ENCODE assay signal across 9 cellular contexts in genomic region chr17:50817142-50817751, GRCh38. TPM values are rescaled to one million over a fixed set of nuclear protein-coding genes. Genes with fewer than 3 reads are reported as not detected.
A peak's percentile ranks its signal among the peaks of the same experiment; 100 is the strongest.
DNase-seq lines count a peak whose midpoint lies in the region; ATAC-seq, FAIRE-seq and TF ChIP-seq lines count a peak whose summit lies in the region.
"Had no signal": no experiment of that assay in that cellular context is flagged by ENCODE, and none has a peak within 500 bp of the region (broad histone marks: within the 10 kb centered on the region; RNA-seq: fewer than 3 reads in every experiment).

No MANE protein-coding gene starts in this region.

- DNase-seq in COLO668 (lab: John Stamatoyannopoulos, UW; ENCODE audit: unreplicated experiment) (peak; percentile 31), esophagus muscularis mucosa (ENCODE audit: extremely low spot score) (no peak), trophoblast cell (peak in 1 of 2 donors; percentile 30), urothelium cell line (ENCODE audit: low spot score) (peak; percentile 48)
- DNase-seq in activated CD8-positive, alpha-beta memory T cell treated with anti-CD3 and anti-CD28 coated beads, Interleukin-2, amount 50 U/mL, for 24 hours (ENCODE audit: extremely low read depth), result peak; percentile 14

- H2AFZ ChIP-seq in Loucy (ENCODE audit: low read length), result no peak overlapping the region
- H2AFZ ChIP-seq in trophoblast cell (ENCODE audit: insufficient read depth, low read length, poor library complexity), result no peak overlapping the region

- no peak for FAIRE-seq in urothelium cell line (lab: Jason Lieb, UNC)

- H3K36me3 ChIP-seq in Loucy (ENCODE audit: insufficient read depth, low read length) (no peaks in the 10 kb centered on the region), esophagus muscularis mucosa (no peaks in the 10 kb centered on the region), trophoblast cell (ENCODE audit: control insufficient read depth in 1 of 2, insufficient read depth in 2 of 2, low read length in 2 of 2) (no peaks in the 10 kb centered on the region)

- no peak overlapping the region for H3K18ac ChIP-seq in trophoblast cell (ENCODE audit: low read length)

- H3K4me2 ChIP-seq in Loucy (ENCODE audit: low read depth, low read length, poor library complexity, severe bottlenecking) (no peak overlapping the region), trophoblast cell (ENCODE audit: low read length) (peak overlapping the region; percentile 43)

- H4K8ac ChIP-seq in trophoblast cell (ENCODE audit: low read depth, low read length), result no peak overlapping the region

- H3K4me1 ChIP-seq in Loucy (ENCODE audit: insufficient read depth, low read length, poor library complexity, severe bottlenecking), result peaks cover 3% of the 10 kb centered on the region
- H3K4me1 ChIP-seq in esophagus muscularis mucosa, result peaks cover 0 to 7% (median 4%) of the 10 kb centered on the region in 4 donors
- H3K4me1 ChIP-seq in trophoblast cell (ENCODE audit: control insufficient read depth in 1 of 2, insufficient read depth in 2 of 2, low read length in 2 of 2), result peaks cover 5 to 11% of the 10 kb centered on the region in 2 experiments

- peak overlapping the region; percentile 30 for H2BK120ac ChIP-seq in trophoblast cell (ENCODE audit: insufficient read depth, low read length, poor library complexity)

- no peaks in the 10 kb centered on the region for H3K27me3 ChIP-seq in Loucy (ENCODE audit: insufficient read depth, low read length, poor library complexity, severe bottlenecking)
- H3K27me3 ChIP-seq in esophagus muscularis mucosa, result no peaks in the 10 kb centered on the region
- H3K27me3 ChIP-seq in trophoblast cell (ENCODE audit: insufficient read depth, low read length), result no peaks in the 10 kb centered on the region

- TF ChIP-seq POLR2A in esophagus muscularis mucosa (IDR thresholded peaks at IDR 0.05; ENCODE audit: low read depth), result no peak

- H3K4me3 ChIP-seq in Loucy (ENCODE audit: low read length, poor library complexity, severe bottlenecking) (no peak overlapping the region), esophagus muscularis mucosa (peak overlapping the region in 2 of 4 donors; percentile 22 to 32), trophoblast cell (ENCODE audit: low read depth, low read length) (no peak overlapping the region)

- H3K9ac ChIP-seq in Loucy (ENCODE audit: low read depth, low read length, poor library complexity, severe bottlenecking) (no peak overlapping the region), trophoblast cell (ENCODE audit: low read length) (no peak overlapping the region)

- H3K79me2 ChIP-seq in Loucy (ENCODE audit: insufficient read depth, low read length) (no peaks in the 10 kb centered on the region), trophoblast cell (ENCODE audit: control insufficient read depth, insufficient read depth, low read length, poor library complexity) (no peaks in the 10 kb centered on the region)

- TF ChIP-seq CTCF in Loucy (conservative IDR thresholded peaks at IDR 0.05; ENCODE audit: low read length), result peak; percentile 91
- peak; percentile 33 to 77 (median 67) for TF ChIP-seq CTCF in esophagus muscularis mucosa (IDR thresholded peaks at IDR 0.05)

- TF ChIP-seq EP300 in esophagus muscularis mucosa (IDR thresholded peaks at IDR 0.05), result no peak

- intact Hi-C loops in esophagus muscularis mucosa (cut with DNase I), result no loop called here

- no peaks in the 10 kb centered on the region for H3F3A ChIP-seq in Loucy (ENCODE audit: low read depth)

- no peak overlapping the region for H2AK5ac ChIP-seq in trophoblast cell (ENCODE audit: low read length)

- H3K9me3 ChIP-seq in Loucy (ENCODE audit: insufficient read depth, low read depth, low read length) (no peaks in the 10 kb centered on the region), esophagus muscularis mucosa (no peaks in the 10 kb centered on the region), trophoblast cell (ENCODE audit: insufficient read depth, low read depth, low read length) (no peaks in the 10 kb centered on the region)

- WGBS in esophagus muscularis mucosa, result 33% methylated on average over 19 of the region's 22 CpGs
- no CpG with 5 or more reads among the region's 22 CpGs for WGBS in trophoblast cell (ENCODE audit: extremely low coverage, insufficient coverage, insufficient read length)

- no peaks in the 10 kb centered on the region for H3K9me2 ChIP-seq in Loucy (replicated peaks; ENCODE audit: low read depth, low read length)

- no peak overlapping the region for H2BK5ac ChIP-seq in trophoblast cell (ENCODE audit: low read depth, low read length, poor library complexity)

- peak overlapping the region; percentile 25 for H2BK12ac ChIP-seq in trophoblast cell (ENCODE audit: low read length)

- H4K12ac ChIP-seq in trophoblast cell (ENCODE audit: low read depth, low read length), result no peak overlapping the region

- H4K20me1 ChIP-seq in Loucy (ENCODE audit: insufficient read depth, low read length, poor library complexity, severe bottlenecking), result no peaks in the 10 kb centered on the region

- no peak overlapping the region for H3K4ac ChIP-seq in trophoblast cell (ENCODE audit: low read depth, low read length)

- H3K27ac ChIP-seq in esophagus muscularis mucosa (replicated peaks in 1 of 4) (no peak overlapping the region), trophoblast cell (ENCODE audit: low read depth, low read length) (no peak overlapping the region)

- ATAC-seq in HG03039 (IDR thresholded peaks at IDR 0.05; ENCODE audit: unreplicated experiment) (no peak), GM21529 (IDR thresholded peaks at IDR 0.05; ENCODE audit: unreplicated experiment) (no peak)

- H3K79me1 ChIP-seq in trophoblast cell (ENCODE audit: low read length), result peaks cover 3% of the 10 kb centered on the region

- no peak overlapping the region for H3K23ac ChIP-seq in trophoblast cell (ENCODE audit: low read length)

- H4K91ac ChIP-seq in trophoblast cell (ENCODE audit: low read depth, low read length), result peak overlapping the region; percentile 25

- H3K14ac ChIP-seq in trophoblast cell (ENCODE audit: low read length), result no peak overlapping the region

RNA-seq across cellular contexts. Expression of gene WFIKKN2, which starts 18.1 kb away (rescaled TPM):
- under 1 TPM; 0.42 to 0.75 (median 0.60) TPM for total RNA-seq in esophagus muscularis mucosa
- not detected in 2 replicates for polyA plus RNA-seq in trophoblast cell (2013)
- total RNA-seq: pulmonary artery endothelial cell had no signal

RNA-seq across cellular contexts. Expression of gene TOB1, which starts 48.9 kb away (rescaled TPM):
- total RNA-seq in esophagus muscularis mucosa, result 10 to 100 TPM; 26.7 to 34.4 (median 31.0) TPM
- 25.0 and 26.0 TPM in 2 replicates for polyA plus RNA-seq in trophoblast cell (2013)

RNA-seq across cellular contexts. Expression of gene ANKRD40CL, which starts 49.9 kb away (rescaled TPM):
- total RNA-seq in esophagus muscularis mucosa, result under 1 TPM in 1 of 4 donors, not detected in 3; 0.11 TPM
- not detected in 2 replicates for polyA plus RNA-seq in trophoblast cell (2013)
- total RNA-seq: pulmonary artery endothelial cell had no signal
